Comparison of ENCODE assay signal across 9 cellular contexts in genomic region chr6:90008189-90008907, GRCh38.
A peak's percentile ranks its signal among the peaks of the same experiment; 100 is the strongest.
DNase-seq lines count a peak whose midpoint lies in the region; ATAC-seq and TF ChIP-seq lines count a peak whose summit lies in the region.
"Had no signal": no experiment of that assay in that cellular context is flagged by ENCODE, and none has a peak within 500 bp of the region (broad histone marks: within the 10 kb centered on the region; RNA-seq: fewer than 3 reads in every experiment).

No MANE protein-coding gene starts in this region.

- no peak overlapping the region for H2BK15ac ChIP-seq in neuronal stem cell (ENCODE audit: low read length)

- H3K4me3 ChIP-seq in PC-3 (ENCODE audit: low read length) (no peak overlapping the region), fibroblast of lung (replicated peaks in 1 of 4; ENCODE audit: control extremely low read depth in 1 of 4, insufficient read depth in 1 of 4, low read depth in 3 of 4, low read length in 4 of 4) (no peak overlapping the region), neuronal stem cell (ENCODE audit: low read length in 2 of 2) (no peak overlapping the region)

- ATAC-seq in GM18508 (IDR thresholded peaks at IDR 0.05; ENCODE audit: insufficient read depth, unreplicated experiment), result peak; percentile 46
- ATAC-seq in GM21526 (IDR thresholded peaks at IDR 0.05; ENCODE audit: low FRiP score, unreplicated experiment), result peak; percentile 61
- ATAC-seq in PC-3, result no peak

- H3K27me3 ChIP-seq in PC-3 (ENCODE audit: low read length), result no peaks in the 10 kb centered on the region
- H3K27me3 ChIP-seq in fibroblast of lung (ENCODE audit: control insufficient read depth, insufficient read depth, low read length), result no peaks in the 10 kb centered on the region
- H3K27me3 ChIP-seq in neuronal stem cell (ENCODE audit: control insufficient read depth in 3 of 3, insufficient read depth in 3 of 3, low read depth in 1 of 3, low read length in 3 of 3), result no peaks in the 10 kb centered on the region

- no peaks in the 10 kb centered on the region for H3K36me3 ChIP-seq in PC-3 (ENCODE audit: low read depth, low read length)
- no peaks in the 10 kb centered on the region for H3K36me3 ChIP-seq in fibroblast of lung (ENCODE audit: control insufficient read depth, insufficient read depth, low read length)
- peaks cover 0 to 6% of the 10 kb centered on the region in 2 donors for H3K36me3 ChIP-seq in neuronal stem cell (replicated peaks in 1 of 2; ENCODE audit: control insufficient read depth in 2 of 2, insufficient read depth in 2 of 2, low read length in 2 of 2)

- intact Hi-C loops in PC-3 (cut with micrococcal nuclease), result no loop called here

- H3K9me3 ChIP-seq in PC-3 (ENCODE audit: low read length), result no peaks in the 10 kb centered on the region
- H3K9me3 ChIP-seq in fibroblast of lung (ENCODE audit: control insufficient read depth, insufficient read depth, low read depth, low read length), result no peaks in the 10 kb centered on the region
- H3K9me3 ChIP-seq in neuronal stem cell (replicated peaks in 1 of 2; ENCODE audit: control insufficient read depth in 2 of 2, insufficient read depth in 1 of 2, low read depth in 1 of 2, low read length in 2 of 2), result peaks cover 0 to 19% of the 10 kb centered on the region in 2 donors

- no peak overlapping the region for H2BK120ac ChIP-seq in neuronal stem cell (ENCODE audit: low read depth, low read length)

- no peak overlapping the region for H3K18ac ChIP-seq in neuronal stem cell (ENCODE audit: low read length)

- H3K4me2 ChIP-seq in PC-3 (ENCODE audit: low read length) (peak overlapping the region; percentile 50), fibroblast of lung (ENCODE audit: extremely low read depth, insufficient read depth, low read length) (peak overlapping the region; percentile 45), neuronal stem cell (ENCODE audit: insufficient read depth, low read length, poor library complexity, severe bottlenecking) (no peak overlapping the region)

- no peaks in the 10 kb centered on the region for H3K9me2 ChIP-seq in PC-3 (replicated peaks; ENCODE audit: low read length)

- H2BK5ac ChIP-seq in neuronal stem cell (ENCODE audit: low read length), result no peak overlapping the region

- no peak overlapping the region for H4K8ac ChIP-seq in neuronal stem cell (ENCODE audit: low read depth, low read length)

- POLR2A ChIA-PET in PC-3 (lab: Charles Lee; ENCODE audit: unreplicated experiment), result no interaction called here

- BruUV-seq in PC-3 (replicated peaks; lab: Mats Ljungman, UMichigan), result no TSS peak

- no peaks in the 10 kb centered on the region for H3K79me1 ChIP-seq in neuronal stem cell (ENCODE audit: low read depth, low read length)

- H3K14ac ChIP-seq in neuronal stem cell (ENCODE audit: low read length), result no peak overlapping the region

- H2BK12ac ChIP-seq in neuronal stem cell (ENCODE audit: low read length), result no peak overlapping the region

- no peaks in the 10 kb centered on the region for H3F3A ChIP-seq in PC-3 (ENCODE audit: low read length, unreplicated experiment)

- H3K9ac ChIP-seq in PC-3 (ENCODE audit: low read length), result peak overlapping the region; percentile 25; the same call in 1 of the 2 replicates
- H3K9ac ChIP-seq in fibroblast of lung (ENCODE audit: insufficient read depth, low read length), result no peak overlapping the region
- H3K9ac ChIP-seq in neuronal stem cell (ENCODE audit: low read depth, low read length, poor library complexity), result no peak overlapping the region

- TF ChIP-seq CTCF in PC-3 (conservative IDR thresholded peaks at IDR 0.05; ENCODE audit: low read depth, low read length) (no peak), fibroblast of lung (conservative IDR thresholded peaks at IDR 0.05 in 1 of 2, IDR thresholded peaks at IDR 0.05 in 1 of 2; ENCODE audit: low read depth in 1 of 2, low read length in 2 of 2) (no peak)

- H4K20me1 ChIP-seq in PC-3 (ENCODE audit: low read length) (no peaks in the 10 kb centered on the region), fibroblast of lung (ENCODE audit: control insufficient read depth, extremely low read depth, insufficient read depth, low read length) (no peaks in the 10 kb centered on the region)

- H2AFZ ChIP-seq in PC-3 (ENCODE audit: low read length) (0 out of 2 replicates have a peak overlapping the region, but pooled peaks have one; percentile 25), fibroblast of lung (ENCODE audit: low read length) (no peak overlapping the region), neuronal stem cell (ENCODE audit: low read length) (no peak overlapping the region)

- H3K4me1 ChIP-seq in PC-3 (ENCODE audit: insufficient read depth, low read length) (peaks cover 29% of the 10 kb centered on the region), fibroblast of lung (ENCODE audit: control insufficient read depth, extremely low read depth, insufficient read depth, low read length) (peaks cover 3% of the 10 kb centered on the region), neuronal stem cell (ENCODE audit: control insufficient read depth in 2 of 2, insufficient read depth in 1 of 2, low read depth in 1 of 2, low read length in 2 of 2) (peaks cover 3 to 12% of the 10 kb centered on the region in 2 donors)

- H3K4ac ChIP-seq in neuronal stem cell (ENCODE audit: low read length), result no peak overlapping the region

- DNase-seq in PC-3, result no peak
- DNase-seq in fibroblast of lung (ENCODE audit: low read depth in 2 of 2), result no peak
- DNase-seq in cortex of kidney (lab: John Stamatoyannopoulos, UW), result no peak
- DNase-seq in middle frontal gyrus (ENCODE audit: extremely low spot score, low spot score), result no peak
- no peak for DNase-seq in neuronal stem cell (ENCODE audit: low spot score)
- no peak for DNase-seq in activated CD4-positive, CD25-positive, alpha-beta regulatory T cell (lab: John Stamatoyannopoulos, UW)
- DNase-seq: KBM-7 had no signal

- no peak overlapping the region for H3K23ac ChIP-seq in neuronal stem cell (ENCODE audit: low read depth, low read length, poor library complexity)

- no peak overlapping the region for H2AK5ac ChIP-seq in neuronal stem cell (ENCODE audit: low read depth, low read length)

- H3K27ac ChIP-seq in PC-3 (ENCODE audit: low read length) (peak overlapping the region; percentile 78), fibroblast of lung (ENCODE audit: insufficient read depth, low read length) (no peak overlapping the region), neuronal stem cell (replicated peaks; ENCODE audit: low read length) (no peak overlapping the region)

- CTCF ChIA-PET in PC-3 (lab: Charles Lee), result no interaction called here

- H4K91ac ChIP-seq in neuronal stem cell (ENCODE audit: low read depth, low read length, poor library complexity), result no peak overlapping the region

- no CpG with 5 or more reads among the region's 9 CpGs for WGBS in neuronal stem cell (ENCODE audit: extremely low coverage in 2 of 2, insufficient read length in 2 of 2, insufficient replicate concordance in 1 of 2), 2 donors

- H3K79me2 ChIP-seq in PC-3 (ENCODE audit: low read length) (no peaks in the 10 kb centered on the region), fibroblast of lung (ENCODE audit: control insufficient read depth, insufficient read depth, low read length) (no peaks in the 10 kb centered on the region)
